In genomic region chr5:55220433-55221185, GRCh38 we compare ENCODE assay signal across 8 cellular contexts. TPM values are rescaled to one million over a fixed set of nuclear protein-coding genes. Genes with fewer than 3 reads are reported as not detected.
A peak's percentile ranks its signal among the peaks of the same experiment; 100 is the strongest.
DNase-seq lines count a peak whose midpoint lies in the region; ATAC-seq and TF ChIP-seq lines count a peak whose summit lies in the region.

No MANE protein-coding gene starts in this region.

- ATAC-seq in lower lobe of right lung (peak; percentile 24 to 27), thoracic aorta (ENCODE audit: insufficient number of reproducible peaks, low FRiP score, low read depth) (no peak), HG03039 (IDR thresholded peaks at IDR 0.05; ENCODE audit: unreplicated experiment) (no peak)

- DNase-seq in activated gamma-delta T cell (lab: John Stamatoyannopoulos, UW) (peak; percentile 11), activated gamma-delta T cell treated with Interleukin-2 at 50 U/mL for 16 hours (no peak), brain microvascular endothelial cell (no peak), lower lobe of right lung (no peak), thoracic aorta (ENCODE audit: low spot score) (no peak), KBM-7 (no peak)
- DNase-seq in stimulated activated CD4-positive, alpha-beta T cell treated with anti-CD3 and anti-CD28 coated beads, Interleukin-4, amount 100 ng/mL, for 4 hours, result no peak

- H3K27me3 ChIP-seq in brain microvascular endothelial cell (replicated peaks) (peaks cover 68% of the 10 kb centered on the region), lower lobe of right lung (ENCODE audit: low read depth) (peaks cover 67% of the 10 kb centered on the region), thoracic aorta (replicated peaks; ENCODE audit: insufficient read depth) (peaks cover 23% of the 10 kb centered on the region)

- H3K4me3 ChIP-seq in brain microvascular endothelial cell (ENCODE audit: low read depth, low read length), result peak overlapping the region; percentile 39
- peak overlapping the region; percentile 21 for H3K4me3 ChIP-seq in lower lobe of right lung
- peak overlapping the region; percentile 62 for H3K4me3 ChIP-seq in thoracic aorta

- peak; percentile 28 for TF ChIP-seq CTCF in brain microvascular endothelial cell (IDR thresholded peaks at IDR 0.05; ENCODE audit: low read depth, low read length, missing control alignments)
- no peak for TF ChIP-seq CTCF in lower lobe of right lung (IDR thresholded peaks at IDR 0.05)
- TF ChIP-seq CTCF in thoracic aorta (IDR thresholded peaks at IDR 0.05), result no peak

- in situ Hi-C loops in brain microvascular endothelial cell (cut with HindIII; ENCODE audit: low pct_ligation_motif_present, low sequenced_read_pairs), result no loop called here
- in situ Hi-C loops in KBM-7 (cut with MboI; ENCODE audit: low pct_unique_long_range_greater_than_20kb, low sequenced_read_pairs), result no loop called here

- H3K27ac ChIP-seq in brain microvascular endothelial cell, result no peak overlapping the region
- H3K27ac ChIP-seq in lower lobe of right lung, result no peak overlapping the region
- H3K27ac ChIP-seq in thoracic aorta, result no peak overlapping the region

- H3K36me3 ChIP-seq in brain microvascular endothelial cell (replicated peaks), result no peaks in the 10 kb centered on the region
- no peaks in the 10 kb centered on the region for H3K36me3 ChIP-seq in lower lobe of right lung
- no peaks in the 10 kb centered on the region for H3K36me3 ChIP-seq in thoracic aorta

- H3K4me1 ChIP-seq in lower lobe of right lung (peaks cover 7% of the 10 kb centered on the region), thoracic aorta (ENCODE audit: control insufficient read depth in 1 of 2, low read depth in 2 of 2) (peaks cover 5 to 12% of the 10 kb centered on the region in 2 donors)

- intact Hi-C loops in lower lobe of right lung (cut with DNase I), result no loop called here

- H3K9me3 ChIP-seq in lower lobe of right lung (no peaks in the 10 kb centered on the region), thoracic aorta (no peaks in the 10 kb centered on the region)

RNA-seq across cellular contexts. Expression of gene MCIDAS, which starts 6.5 kb away (rescaled TPM):
- total RNA-seq in lower lobe of right lung, result 0.56 TPM
- not detected for total RNA-seq in thoracic aorta

RNA-seq across cellular contexts. Expression of gene CCNO, which starts 12.8 kb away (rescaled TPM):
- total RNA-seq in lower lobe of right lung (2.2 TPM), thoracic aorta (under 1 TPM; 0.35 to 0.95 TPM)

RNA-seq across cellular contexts. Expression of gene CDC20B, which starts 47.6 kb away (rescaled TPM):
- total RNA-seq in lower lobe of right lung (0.24 TPM), thoracic aorta (not detected)

Comparison
In these comparisons a context has a peak if more than half of its experiments do, and no peak if none do; other contexts are left out.
1. ATAC-seq: peak in lower lobe of right lung (2 of 2); none in thoracic aorta (single experiment) and HG03039 (single experiment).
2. Peak in every context shown above with its lines, with median percentiles within 50 percentile points of each other: H3K4me3 ChIP-seq.